Comparison of ENCODE assay signal across 8 cellular contexts in genomic region chr3:187011915-187012314, GRCh38.
A peak's percentile ranks its signal among the peaks of the same experiment; 100 is the strongest.
DNase-seq lines count a peak whose midpoint lies in the region; ATAC-seq lines count a peak whose summit lies in the region.

No MANE protein-coding gene starts in this region.

- peak; percentile 43 for ATAC-seq in GM19043 (IDR thresholded peaks at IDR 0.05; ENCODE audit: low read depth, unreplicated experiment)
- peak; percentile 46 for ATAC-seq in HG02973 (IDR thresholded peaks at IDR 0.05; ENCODE audit: unreplicated experiment)

- peak; percentile 83 for DNase-seq in SKM-1 treated with dmso at 0.1 percent for 144 hours (lab: John Stamatoyannopoulos, UW; ENCODE audit: unreplicated experiment)
- peak; percentile 87 for DNase-seq in pons (ENCODE audit: low spot score)
- no peak for DNase-seq in NCI-H2227 (lab: John Stamatoyannopoulos, UW; ENCODE audit: unreplicated experiment)
- no peak for DNase-seq in activated effector memory CD4-positive, alpha-beta T cell treated with anti-CD3 and anti-CD28 coated beads, Interleukin-2, amount 50 U/mL, for 16 hours
- DNase-seq in GM03348 (ENCODE audit: low spot score), result no peak
- no peak for DNase-seq in NCI-H526 treated with DMSO at 0.1 percent for 48 hours (lab: John Stamatoyannopoulos, UW)

Comparison
In these comparisons a context has a peak if more than half of its experiments do, and no peak if none do; other contexts are left out.
1. DNase-seq: peak in SKM-1 treated with dmso at 0.1 percent for 144 hours (single experiment) and pons (single experiment); none in NCI-H2227 (single experiment), activated effector memory CD4-positive, alpha-beta T cell treated with anti-CD3 and anti-CD28 coated beads, Interleukin-2, amount 50 U/mL, for 16 hours (single experiment), GM03348 (single experiment) and NCI-H526 treated with DMSO at 0.1 percent for 48 hours (single experiment).